ENCODE assay signal across 11 cellular contexts in the genomic region with DNA sequence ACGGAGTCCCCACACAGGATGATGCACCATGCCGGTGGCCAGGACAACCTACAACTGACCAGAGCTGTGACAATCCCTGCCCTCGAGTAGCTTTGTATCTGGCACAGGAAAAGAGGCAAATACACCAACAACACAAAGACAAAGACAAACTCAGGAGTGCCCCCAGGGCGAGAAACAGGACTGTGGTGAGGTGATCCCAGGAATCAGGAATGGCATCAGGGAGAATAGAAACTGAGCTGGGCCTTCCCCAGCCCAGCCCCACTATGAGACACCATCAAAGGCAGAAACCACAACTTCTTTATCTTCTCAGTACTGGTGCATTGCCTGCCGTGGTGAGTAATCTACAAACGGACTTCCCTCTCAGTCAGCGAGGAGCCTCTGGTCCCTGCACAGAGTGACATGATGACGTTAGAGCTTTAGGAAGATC.
DNase-seq lines count a peak whose midpoint lies in the region; ATAC-seq, FAIRE-seq and TF ChIP-seq lines count a peak whose summit lies in the region.
"Had no signal": no experiment of that assay in that cellular context is flagged by ENCODE, and none has a peak within 500 bp of the region (broad histone marks: within the 10 kb centered on the region; RNA-seq: fewer than 3 reads in every experiment).

No MANE protein-coding gene starts in this region.

- POLR2A ChIA-PET in activated CD4-positive, alpha-beta memory T cell treated with anti-CD3 and anti-CD28 coated beads for 36 hours (lab: Charles Lee), result no interaction called here
- POLR2A ChIA-PET in activated CD4-positive, alpha-beta memory T cell treated with anti-CD3 and anti-CD28 coated beads, Interleukin-2, amount 10 ng/mL, durations not matched to agents 7 days and 5 days (lab: Charles Lee), result no interaction called here

- no peaks in the 10 kb centered on the region for H3K36me3 Mint-ChIP-seq in activated CD4-positive, alpha-beta memory T cell treated with anti-CD3 and anti-CD28 coated beads for 36 hours
- no peaks in the 10 kb centered on the region for H3K36me3 Mint-ChIP-seq in activated CD4-positive, alpha-beta memory T cell treated with anti-CD3 and anti-CD28 coated beads, Interleukin-2, amount 10 ng/mL, durations not matched to agents 7 days and 5 days (ENCODE audit: low read depth)
- peaks cover 6% of the 10 kb centered on the region for H3K36me3 Mint-ChIP-seq in type B pancreatic cell

- peaks cover 11% of the 10 kb centered on the region for H3K4me1 Mint-ChIP-seq in activated CD4-positive, alpha-beta memory T cell treated with anti-CD3 and anti-CD28 coated beads for 36 hours (ENCODE audit: low read depth)
- peaks cover 9% of the 10 kb centered on the region for H3K4me1 Mint-ChIP-seq in activated CD4-positive, alpha-beta memory T cell treated with anti-CD3 and anti-CD28 coated beads, Interleukin-2, amount 10 ng/mL, durations not matched to agents 7 days and 5 days
- H3K4me1 Mint-ChIP-seq in type B pancreatic cell (ENCODE audit: unreplicated experiment), result peaks cover 5% of the 10 kb centered on the region

- no peak overlapping the region for H3K27ac Mint-ChIP-seq in activated CD4-positive, alpha-beta memory T cell treated with anti-CD3 and anti-CD28 coated beads for 36 hours
- H3K27ac Mint-ChIP-seq in activated CD4-positive, alpha-beta memory T cell treated with anti-CD3 and anti-CD28 coated beads, Interleukin-2, amount 10 ng/mL, durations not matched to agents 7 days and 5 days, result no peak overlapping the region
- no peak overlapping the region for H3K27ac Mint-ChIP-seq in type B pancreatic cell
- H3K27ac Mint-ChIP-seq: T-helper 1 cell treated with Interleukin-12 subunit alpha and Interleukin-12 subunit beta and Interleukin-4 antibody, amounts not matched to agents 30 μg/mL and 1 μg/mL, for 36 hours had no signal

- H3K4me3 ChIP-seq in small intestine (ENCODE audit: low read depth in 1 of 2, low read length in 2 of 2), result no peak overlapping the region
- H3K4me3 ChIP-seq: vagina had no signal

- CTCF ChIA-PET in activated CD4-positive, alpha-beta memory T cell treated with anti-CD3 and anti-CD28 coated beads for 36 hours (lab: Charles Lee), result no interaction called here
- CTCF ChIA-PET in activated CD4-positive, alpha-beta memory T cell treated with anti-CD3 and anti-CD28 coated beads, Interleukin-2, amount 10 ng/mL, durations not matched to agents 7 days and 5 days (lab: Charles Lee), result interaction anchor here (0.7 kb wide), 1 partner anchor 39 kb away, joined by 3 read pairs; no protein-coding TSS in a partner anchor

- intact Hi-C loops in activated CD4-positive, alpha-beta memory T cell treated with anti-CD3 and anti-CD28 coated beads for 36 hours (cut with micrococcal nuclease), result no loop called here

- H3K27me3 Mint-ChIP-seq in activated CD4-positive, alpha-beta memory T cell treated with anti-CD3 and anti-CD28 coated beads for 36 hours, result peaks cover 2% of the 10 kb centered on the region
- H3K27me3 Mint-ChIP-seq in activated CD4-positive, alpha-beta memory T cell treated with anti-CD3 and anti-CD28 coated beads, Interleukin-2, amount 10 ng/mL, durations not matched to agents 7 days and 5 days, result no peaks in the 10 kb centered on the region
- H3K27me3 Mint-ChIP-seq in type B pancreatic cell, result no peaks in the 10 kb centered on the region

- H3K9me3 Mint-ChIP-seq in activated CD4-positive, alpha-beta memory T cell treated with anti-CD3 and anti-CD28 coated beads for 36 hours, result no peaks in the 10 kb centered on the region
- no peaks in the 10 kb centered on the region for H3K9me3 Mint-ChIP-seq in activated CD4-positive, alpha-beta memory T cell treated with anti-CD3 and anti-CD28 coated beads, Interleukin-2, amount 10 ng/mL, durations not matched to agents 7 days and 5 days
- H3K9me3 Mint-ChIP-seq in type B pancreatic cell, result no peaks in the 10 kb centered on the region
- H3K9me3 Mint-ChIP-seq: T-helper 1 cell treated with Interleukin-12 subunit alpha and Interleukin-12 subunit beta and Interleukin-4 antibody, amounts not matched to agents 30 μg/mL and 1 μg/mL, for 36 hours had no signal

- FAIRE-seq in small intestine (lab: Jason Lieb, UNC), result no peak
- FAIRE-seq: colon had no signal

- H3K27ac ChIP-seq in small intestine (ENCODE audit: low read depth in 1 of 2, low read length in 1 of 2), result no peak overlapping the region
- H3K27ac ChIP-seq: vagina had no signal

- H3K36me3 ChIP-seq in small intestine (ENCODE audit: control insufficient read depth in 2 of 2, insufficient read depth in 2 of 2, low read length in 2 of 2), result no peaks in the 10 kb centered on the region
- H3K36me3 ChIP-seq: vagina had no signal

- no peak for ATAC-seq in GM21367 (IDR thresholded peaks at IDR 0.05; ENCODE audit: unreplicated experiment)

- H3K4me3 Mint-ChIP-seq in activated CD4-positive, alpha-beta memory T cell treated with anti-CD3 and anti-CD28 coated beads for 36 hours, result no peak overlapping the region
- no peak overlapping the region for H3K4me3 Mint-ChIP-seq in activated CD4-positive, alpha-beta memory T cell treated with anti-CD3 and anti-CD28 coated beads, Interleukin-2, amount 10 ng/mL, durations not matched to agents 7 days and 5 days
- no peak overlapping the region for H3K4me3 Mint-ChIP-seq in type B pancreatic cell
- H3K4me3 Mint-ChIP-seq: T-helper 1 cell treated with Interleukin-12 subunit alpha and Interleukin-12 subunit beta and Interleukin-4 antibody, amounts not matched to agents 30 μg/mL and 1 μg/mL, for 36 hours had no signal

- no peaks in the 10 kb centered on the region for H3K9me3 ChIP-seq in small intestine (ENCODE audit: control insufficient read depth, low read depth)
- H3K9me3 ChIP-seq: vagina had no signal

- WGBS in small intestine, 3 donors, result 58 to 63% (median 62%) methylated on average over 8 of the region's 8 CpGs

- TF ChIP-seq CTCF in type B pancreatic cell (conservative IDR thresholded peaks at IDR 0.05), result no peak

- H3K4me1 ChIP-seq in small intestine (ENCODE audit: control insufficient read depth in 2 of 2, insufficient read depth in 1 of 2, low read depth in 1 of 2, low read length in 1 of 2), result no peaks in the 10 kb centered on the region
- H3K4me1 ChIP-seq: vagina had no signal

- H3K27me3 ChIP-seq in small intestine (ENCODE audit: control insufficient read depth in 2 of 2, insufficient read depth in 2 of 2, low read length in 2 of 2), result no peaks in the 10 kb centered on the region
- H3K27me3 ChIP-seq: vagina had no signal

- DNase-seq in activated CD4-positive, alpha-beta memory T cell treated with anti-CD3 and anti-CD28 coated beads for 36 hours, result peak; percentile 41
- no peak for DNase-seq in activated CD4-positive, alpha-beta memory T cell treated with anti-CD3 and anti-CD28 coated beads, Interleukin-2, amount 10 ng/mL, durations not matched to agents 7 days and 5 days
- DNase-seq in NOMO-1 (lab: John Stamatoyannopoulos, UW; ENCODE audit: unreplicated experiment in 2 of 2) (peak; percentile 71 to 87), astrocyte of the hippocampus (ENCODE audit: low read depth, low spot score) (peak; percentile 86), small intestine (peak; percentile 8), type B pancreatic cell (ENCODE audit: extremely low spot score, unreplicated experiment) (no peak), NCI-H2029 (lab: John Stamatoyannopoulos, UW) (no peak)

Comparison
In these comparisons a context has a peak if more than half of its experiments do, and no peak if none do; other contexts are left out.
1. DNase-seq: peak in activated CD4-positive, alpha-beta memory T cell treated with anti-CD3 and anti-CD28 coated beads for 36 hours (single experiment), NOMO-1 (2 of 2), astrocyte of the hippocampus (single experiment) and small intestine (single experiment); none in activated CD4-positive, alpha-beta memory T cell treated with anti-CD3 and anti-CD28 coated beads, Interleukin-2, amount 10 ng/mL, durations not matched to agents 7 days and 5 days (single experiment), type B pancreatic cell (single experiment) and NCI-H2029 (single experiment).